In the genomic region with DNA sequence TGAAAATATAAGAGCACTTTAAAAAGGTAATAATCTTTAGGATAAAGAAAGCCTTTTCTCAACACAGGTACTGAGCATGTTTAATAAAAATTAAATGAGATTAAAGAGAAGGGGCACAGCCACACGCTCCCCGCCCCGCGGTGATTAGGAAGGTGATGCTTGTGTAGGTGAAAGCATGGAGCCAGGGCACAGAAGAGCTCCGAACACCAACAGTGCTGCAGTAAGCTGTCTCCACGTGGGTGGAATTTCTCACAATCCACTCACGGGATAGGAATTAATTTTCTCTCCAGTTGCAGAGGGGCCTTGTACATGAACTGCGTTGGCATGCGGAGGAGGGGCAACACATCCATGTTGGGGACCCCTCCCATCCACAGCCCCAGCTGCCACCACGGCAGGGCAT, we compare ENCODE assay signal across 19 cellular contexts.
"Had no signal": no experiment of that assay in that cellular context is flagged by ENCODE, and none has a peak within 500 bp of the region (broad histone marks: within the 10 kb centered on the region; RNA-seq: fewer than 3 reads in every experiment).

No MANE protein-coding gene starts in this region.

- H2AFZ ChIP-seq: PC-9 had no signal

- H3K27me3 Mint-ChIP-seq: activated CD4-positive, alpha-beta memory T cell treated with anti-CD3 and anti-CD28 coated beads for 36 hours; activated CD4-positive, alpha-beta T cell treated with anti-CD3 and anti-CD28 coated beads, Interleukin-2, amount 10 ng/mL, durations not matched to agents 7 days and 5 days; activated naive CD4-positive, alpha-beta T cell treated with anti-CD3 and anti-CD28 coated beads, Interleukin-2, amount 10 ng/mL, durations not matched to agents 7 days and 5 days; activated naive CD8-positive, alpha-beta T cell treated with anti-CD3 and anti-CD28 coated beads for 36 hours; T-cell had no signal

- H3K4me2 ChIP-seq: PC-9 had no signal

- H3K4me1 Mint-ChIP-seq: activated CD4-positive, alpha-beta T cell treated with anti-CD3 and anti-CD28 coated beads, Interleukin-2, amount 10 ng/mL, durations not matched to agents 7 days and 5 days; activated naive CD4-positive, alpha-beta T cell treated with anti-CD3 and anti-CD28 coated beads, Interleukin-2, amount 10 ng/mL, durations not matched to agents 7 days and 5 days; activated naive CD8-positive, alpha-beta T cell treated with anti-CD3 and anti-CD28 coated beads for 36 hours; T-cell had no signal

- H3K27me3 ChIP-seq: brain microvascular endothelial cell had no signal

- H3K27ac ChIP-seq: brain microvascular endothelial cell, PC-9, SK-N-MC, VCaP had no signal

- H3K27ac Mint-ChIP-seq: activated CD4-positive, alpha-beta memory T cell treated with anti-CD3 and anti-CD28 coated beads for 36 hours; activated CD4-positive, alpha-beta T cell treated with anti-CD3 and anti-CD28 coated beads, Interleukin-2, amount 10 ng/mL, durations not matched to agents 7 days and 5 days; activated naive CD4-positive, alpha-beta T cell treated with anti-CD3 and anti-CD28 coated beads, Interleukin-2, amount 10 ng/mL, durations not matched to agents 7 days and 5 days; activated naive CD8-positive, alpha-beta T cell treated with anti-CD3 and anti-CD28 coated beads for 36 hours; activated T-helper 2 cell treated with anti-CD3 and anti-CD28 coated beads, Interferon-gamma antibody, Interleukin-2, Interleukin-4, amounts not matched to agents 10 μg/mL and 5 μg/mL and 100 μg/mL, durations not matched to agents 14 hours and 24 hours and 36 hours; T-cell had no signal

- H3K9me3 Mint-ChIP-seq: activated naive CD4-positive, alpha-beta T cell treated with anti-CD3 and anti-CD28 coated beads, Interleukin-2, amount 10 ng/mL, durations not matched to agents 7 days and 5 days had no signal

- H3K4me3 Mint-ChIP-seq: activated CD4-positive, alpha-beta memory T cell treated with anti-CD3 and anti-CD28 coated beads for 36 hours; activated CD4-positive, alpha-beta T cell treated with anti-CD3 and anti-CD28 coated beads, Interleukin-2, amount 10 ng/mL, durations not matched to agents 7 days and 5 days; activated naive CD4-positive, alpha-beta T cell treated with anti-CD3 and anti-CD28 coated beads, Interleukin-2, amount 10 ng/mL, durations not matched to agents 7 days and 5 days; activated naive CD8-positive, alpha-beta T cell treated with anti-CD3 and anti-CD28 coated beads for 36 hours; activated T-cell treated with anti-CD3 and anti-CD28 coated beads, Interleukin-2, amount 50 U/mL, for 72 hours; T-cell had no signal

- DNase-seq: activated CD4-positive, alpha-beta memory T cell treated with anti-CD3 and anti-CD28 coated beads for 36 hours; activated CD4-positive, alpha-beta T cell treated with anti-CD3 and anti-CD28 coated beads, Interleukin-2, amount 10 ng/mL, durations not matched to agents 7 days and 5 days; activated CD4-positive, CD25-positive, alpha-beta regulatory T cell; activated CD8-positive, alpha-beta memory T cell treated with anti-CD3 and anti-CD28 coated beads, Interleukin-2, amount 50 U/mL, for 4 hours; activated gamma-delta T cell treated with Interleukin-2 at 50 U/mL for 16 hours; activated naive CD4-positive, alpha-beta T cell treated with anti-CD3 and anti-CD28 coated beads, Interleukin-2, amount 10 ng/mL, durations not matched to agents 7 days and 5 days; activated naive CD8-positive, alpha-beta T cell treated with anti-CD3 and anti-CD28 coated beads for 36 hours; activated T-cell treated with anti-CD3 and anti-CD28 coated beads, Interleukin-2, amount 50 U/mL, for 72 hours; brain microvascular endothelial cell; MM.1S; NCI-H1105 treated with DMSO at 0.1 percent for 48 hours; NCI-H1436 treated with DMSO at 0.1 percent for 48 hours; NCI-H2081; PC-9; SIG-M5; T-cell had no signal

- H3K4me3 ChIP-seq: PC-9, SK-N-MC had no signal

- ATAC-seq: activated T-cell treated with anti-CD3 and anti-CD28 coated beads, Interleukin-2, amount 50 U/mL, for 72 hours; T-cell had no signal
